Comparison of ENCODE assay signal across 8 cellular contexts in the genomic region with DNA sequence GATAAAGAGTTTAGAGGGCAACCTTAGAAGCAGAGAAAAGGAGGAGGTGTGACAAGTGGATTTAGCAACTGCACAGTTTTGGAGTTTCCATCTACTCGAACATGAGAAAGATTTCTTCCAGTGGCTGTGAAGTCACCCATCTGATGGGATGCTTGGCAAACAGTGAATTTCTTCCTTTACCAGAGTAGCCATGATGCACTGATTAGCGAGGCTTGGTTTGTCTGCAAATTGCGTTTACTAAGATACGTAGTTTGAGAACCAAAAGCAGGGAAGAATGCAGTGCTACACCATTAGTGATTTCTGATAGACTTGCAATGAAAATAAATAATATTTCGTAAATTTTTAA. TPM values are rescaled to one million over a fixed set of nuclear protein-coding genes. Genes with fewer than 3 reads are reported as not detected.
A peak's percentile ranks its signal among the peaks of the same experiment; 100 is the strongest.
DNase-seq lines count a peak whose midpoint lies in the region; ATAC-seq, FAIRE-seq and TF ChIP-seq lines count a peak whose summit lies in the region.

No MANE protein-coding gene starts in this region.

- H2AK5ac ChIP-seq in mesenchymal stem cell (ENCODE audit: low read length, severe bottlenecking) = no peak overlapping the region

- in situ Hi-C loops in GM12878 (cut with MboI) = loop anchor here (25.0 kb wide), 2 partner anchors 776 to 1449 kb away; partner anchors contain the start of genes SLC25A46 and TMEM232

- H3K9ac ChIP-seq in GM12878 (ENCODE audit: control insufficient read depth, insufficient read depth, low read length) (peak overlapping the region; percentile 83), mesenchymal stem cell (ENCODE audit: low read length) (peak overlapping the region; percentile 93)

- no peaks in the 10 kb centered on the region for H3K79me1 ChIP-seq in mesenchymal stem cell (replicated peaks; ENCODE audit: low read length, poor library complexity, severe bottlenecking)

- DNase-seq in right atrium auricular region (ENCODE audit: low spot score) (no peak), Right ventricle myocardium inferior (ENCODE audit: missing footprints) (no peak), GM12878 (ENCODE audit: low read depth, low spot score) (no peak), mesenchymal stem cell (no peak), aorta (no peak), mesenteric fat pad (ENCODE audit: low spot score) (no peak)
- DNase-seq in activated effector memory CD4-positive, alpha-beta T cell treated with Interleukin-2 at 50 U/mL for 16 hours = no peak

- peaks cover 44% of the 10 kb centered on the region for H3K79me2 ChIP-seq in GM12878 (ENCODE audit: control insufficient read depth, insufficient read depth, low read length)

- ATAC-seq in Right ventricle myocardium inferior (no peak), GM12878 (no peak), aorta (ENCODE audit: low FRiP score) (no peak), HG03442 (IDR thresholded peaks at IDR 0.05; ENCODE audit: unreplicated experiment) (no peak)

- H3K18ac ChIP-seq in mesenchymal stem cell (ENCODE audit: low read depth in 1 of 2, low read length in 2 of 2) = peak overlapping the region; percentile 90 to 92

- FAIRE-seq in GM12878 (lab: Jason Lieb, UNC) = no peak

- H3K36me3 ChIP-seq in right atrium auricular region (no peaks in the 10 kb centered on the region), GM12878 (ENCODE audit: control insufficient read depth in 2 of 2, insufficient read depth in 2 of 2, low read length in 1 of 2) (no peaks in the 10 kb centered on the region), mesenchymal stem cell (ENCODE audit: control insufficient read depth in 1 of 2, insufficient read depth in 2 of 2, low read depth in 1 of 2, low read length in 2 of 2) (no peaks in the 10 kb centered on the region), aorta (ENCODE audit: control insufficient read depth in 1 of 2, insufficient read depth in 2 of 2, low read length in 1 of 2) (no peaks in the 10 kb centered on the region)

- CTCF ChIA-PET in GM12878 (lab: Yijun Ruan, JAX) = interaction anchor here (3.6 kb wide), 1 partner anchor 18 kb away, joined by 16 read pairs; no protein-coding TSS in a partner anchor

- TF ChIP-seq EP300 in GM12878 (IDR thresholded peaks at IDR 0.05; ENCODE audit: borderline replicate concordance in 1 of 2, control insufficient read depth in 1 of 2, low read depth in 2 of 2, low read length in 2 of 2) = no peak

- H2AFZ ChIP-seq in GM12878 (ENCODE audit: control insufficient read depth, low read depth, low read length) (peak overlapping the region; percentile 87), mesenchymal stem cell (ENCODE audit: low read depth, low read length) (peak overlapping the region; percentile 61)

- peak overlapping the region; percentile 30 for H4K91ac ChIP-seq in mesenchymal stem cell (ENCODE audit: low read length)

- peak overlapping the region; percentile 75 for H3K4me2 ChIP-seq in GM12878 (ENCODE audit: control insufficient read depth, insufficient read depth)
- peak overlapping the region; percentile 84 for H3K4me2 ChIP-seq in mesenchymal stem cell (ENCODE audit: low read length, poor library complexity, severe bottlenecking)

- no TSS peak for BruUV-seq in GM12878 (replicated peaks; lab: Mats Ljungman, UMichigan)

- H3K4me1 ChIP-seq in right atrium auricular region (peaks cover 0 to 18% of the 10 kb centered on the region in 2 donors), GM12878 (ENCODE audit: control insufficient read depth, insufficient read depth, low read length) (peaks cover 6% of the 10 kb centered on the region), mesenchymal stem cell (ENCODE audit: control insufficient read depth, insufficient read depth, low read depth, low read length) (no peaks in the 10 kb centered on the region), aorta (ENCODE audit: control insufficient read depth in 1 of 2, insufficient read depth in 2 of 2, low read length in 2 of 2) (peaks cover 0 to 3% of the 10 kb centered on the region in 2 donors)

- SMC1A ChIA-PET in GM12878 (lab: Charles Lee; ENCODE audit: uncharacterized antibody, unreplicated experiment) = interaction anchor here (1.0 to 7.5 kb wide), 3 partner anchors 16 to 286 kb away, joined by 3 to 49 read pairs (median 6); no protein-coding TSS in a partner anchor

- H3K27ac ChIP-seq in right atrium auricular region (peak overlapping the region; percentile 85 to 95), GM12878 (ENCODE audit: control insufficient read depth, insufficient read depth) (peak overlapping the region; percentile 97), mesenchymal stem cell (ENCODE audit: low read length, poor library complexity, severe bottlenecking) (peak overlapping the region; percentile 93), aorta (ENCODE audit: low read depth in 1 of 2, low read length in 2 of 2) (peak overlapping the region in 1 of 2 donors; percentile 49)

- no peaks in the 10 kb centered on the region for H3K9me3 ChIP-seq in right atrium auricular region
- no peaks in the 10 kb centered on the region for H3K9me3 ChIP-seq in GM12878 (replicated peaks; ENCODE audit: control insufficient read depth, insufficient read depth, low read length)
- no peaks in the 10 kb centered on the region for H3K9me3 ChIP-seq in mesenchymal stem cell (ENCODE audit: control insufficient read depth, low read length)
- H3K9me3 ChIP-seq in aorta (ENCODE audit: control insufficient read depth, low read length) = no peaks in the 10 kb centered on the region

- TF ChIP-seq RAD21 in GM12878 (IDR thresholded peaks at IDR 0.05; ENCODE audit: insufficient read depth, low read depth, low read length) = no peak

- H2BK15ac ChIP-seq in mesenchymal stem cell (ENCODE audit: low read depth, poor library complexity, severe bottlenecking) = peak overlapping the region; percentile 57

- peak overlapping the region; percentile 49 to 77 for H3K4ac ChIP-seq in mesenchymal stem cell (ENCODE audit: low read depth in 1 of 2, low read length in 2 of 2)

- H2BK5ac ChIP-seq in mesenchymal stem cell (ENCODE audit: low read depth, low read length, poor library complexity, severe bottlenecking) = no peak overlapping the region

- peak overlapping the region; percentile 91 for H4K8ac ChIP-seq in mesenchymal stem cell (ENCODE audit: low read length)

- POLR2A ChIA-PET in GM12878 (lab: Charles Lee) = interaction anchor here (1.0 to 1.5 kb wide), 3 partner anchors 11 to 649 kb away, joined by 3 to 4 read pairs (median 3); no protein-coding TSS in a partner anchor

- H4K20me1 ChIP-seq in GM12878 (ENCODE audit: control insufficient read depth, insufficient read depth) = no peaks in the 10 kb centered on the region; the same call in 1 of the 2 replicates

- H3K14ac ChIP-seq in mesenchymal stem cell (ENCODE audit: low read length in 2 of 2) = peak overlapping the region in 1 of 2 experiments; percentile 55

- no peak for TF ChIP-seq CTCF in right atrium auricular region (IDR thresholded peaks at IDR 0.05)
- TF ChIP-seq CTCF in GM12878 (IDR thresholded peaks at IDR 0.05 in 2 of 3, conservative IDR thresholded peaks at IDR 0.05 in 1 of 3; ENCODE audit: control insufficient read depth in 2 of 3, extremely low read depth in 1 of 3, insufficient read depth in 1 of 3, low read depth in 3 of 3, low read length in 3 of 3) = no peak

- RAD21 ChIA-PET in GM12878 (lab: Charles Lee; ENCODE audit: unreplicated experiment) = interaction anchor here (0.8 to 4.1 kb wide), 4 partner anchors 16 to 629 kb away, joined by 3 to 21 read pairs (median 4); partner anchors contain the start of gene NREP

- H3K4me3 ChIP-seq in right atrium auricular region (peak overlapping the region; percentile 77 to 92), GM12878 (peak overlapping the region; percentile 85), mesenchymal stem cell (ENCODE audit: insufficient read depth in 1 of 2, low read depth in 1 of 2, low read length in 2 of 2) (peak overlapping the region; percentile 90 to 95), aorta (ENCODE audit: low read length in 2 of 2) (peak overlapping the region; percentile 39 to 48)

- H3K27me3 ChIP-seq in right atrium auricular region = no peaks in the 10 kb centered on the region
- H3K27me3 ChIP-seq in GM12878 (replicated peaks in 1 of 2; ENCODE audit: control insufficient read depth in 2 of 2, insufficient read depth in 2 of 2, low read length in 1 of 2) = no peaks in the 10 kb centered on the region
- no peaks in the 10 kb centered on the region for H3K27me3 ChIP-seq in mesenchymal stem cell (ENCODE audit: control insufficient read depth in 1 of 2, insufficient read depth in 1 of 2, low read length in 2 of 2)
- H3K27me3 ChIP-seq in aorta (ENCODE audit: control insufficient read depth in 1 of 2, insufficient read depth in 2 of 2, low read length in 1 of 2) = no peaks in the 10 kb centered on the region

- peak overlapping the region in 1 of 2 experiments; percentile 77 for H2BK12ac ChIP-seq in mesenchymal stem cell (ENCODE audit: low read length in 2 of 2)

- TF ChIP-seq POLR2A in GM12878 (IDR thresholded peaks at IDR 0.05; ENCODE audit: low read depth, low read length) = no peak

- H3K23ac ChIP-seq in mesenchymal stem cell (ENCODE audit: low read length in 2 of 2) = no peak overlapping the region

- intact Hi-C loops in Right ventricle myocardium inferior (cut with DNase I) (no loop called here), GM12878 (cut with micrococcal nuclease; ENCODE audit: unreplicated experiment) (loop anchor here (5.0 to 10.0 kb wide), 3 partner anchors 286 to 1012 kb away; no protein-coding TSS in a partner anchor), aorta (cut with DNase I) (no loop called here)

- 77% methylated on average over 5 of the region's 5 CpGs for WGBS in GM12878 (ENCODE audit: insufficient coverage, insufficient replicate concordance, low lambda C conversion rate, missing lambda C conversion rate)
- 18% methylated on average over 4 of the region's 5 CpGs for WGBS in mesenchymal stem cell
- 8 to 9% methylated on average over 5 of the region's 5 CpGs for WGBS in aorta, 2 donors

- H2BK120ac ChIP-seq in mesenchymal stem cell (ENCODE audit: low read depth, low read length) = peak overlapping the region; percentile 39

RNA-seq across cellular contexts. Expression of gene STARD4, which starts 0.8 kb away (rescaled TPM):
- total RNA-seq in right atrium auricular region (10 to 100 TPM; 11.8 to 16.4 TPM), Right ventricle myocardium inferior (2.9 TPM), GM12878 (2014; rRNA removed) (73.9 and 99.0 TPM in 2 replicates), GM12878 (2014; rRNA removed; fragmentation: Illumina TruSeq; extraction: Trizol) (90.3 and 91.8 TPM in 2 replicates), GM12878 (2021) (67.8 and 75.7 TPM in 2 replicates), aorta (10 to 100 TPM; 13.6 to 16.8 TPM), mesenteric fat pad (10.7 TPM)
- total RNA-seq in GM12878 (2013; cell fraction: nucleolus; rRNA removed) = 354 and 365 TPM in 2 replicates
- 34.0 TPM for polyA plus RNA-seq in GM12878 (2011; ENCODE audit: low read depth)
- polyA plus RNA-seq in GM12878 (2011; rRNA removed) (190 and 286 TPM in 2 replicates), GM12878 (2014; fragmentation: Illumina TruSeq; extraction: Trizol) (70.4 and 93.1 TPM in 2 replicates), GM12878 (2014; fragmentation: Nextera tagmentation; extraction: Ambion mirVana) (10 to 100 TPM; 41.9 to 53.3 TPM), GM12878 (2014; rRNA removed) (54.6 and 72.8 TPM in 2 replicates), GM12878 (2016; fragmentation: Nextera tagmentation; extraction: Ambion mirVana) (10 to 100 TPM; 45.1 to 49.1 TPM), aorta (1 to 10 TPM; 2.3 to 7.5 TPM)
- polyA plus RNA-seq in GM12878 (2011; cell fraction: cytosol; rRNA removed) = 71.7 and 82.6 TPM in 2 replicates
- 150 and 156 TPM in 2 replicates for polyA plus RNA-seq in GM12878 (2011; cell fraction: nucleus; rRNA removed)
- 45.6 and 78.3 TPM in 2 replicates for polyA plus RNA-seq in GM12878 (2012)
- 102 and 122 TPM in 2 replicates for polyA minus RNA-seq in GM12878 (2011; rRNA and poly(A)+ RNA removed)
- 40.1 and 45.1 TPM in 2 replicates for polyA minus RNA-seq in GM12878 (2011; cell fraction: cytosol; rRNA and poly(A)+ RNA removed)
- polyA minus RNA-seq in GM12878 (2011; cell fraction: nucleus; rRNA and poly(A)+ RNA removed) = 81.0 and 92.8 TPM in 2 replicates
- 109 TPM for polyA plus RNA-seq in mesenchymal stem cell (2013, experiment 1 of 2)
- 116 TPM for polyA plus RNA-seq in mesenchymal stem cell (2013, experiment 2 of 2)
